ENCODE assay signal across 3 cellular contexts in genomic region chr4:164948006-164948405, GRCh38. TPM values are rescaled to one million over a fixed set of nuclear protein-coding genes. Genes with fewer than 3 reads are reported as not detected.
"Had no signal": no experiment of that assay in that cellular context is flagged by ENCODE, and none has a peak within 500 bp of the region (broad histone marks: within the 10 kb centered on the region; RNA-seq: fewer than 3 reads in every experiment).

No MANE protein-coding gene starts in this region.

RNA-seq across cellular contexts. Expression of gene TRIM61, which starts 29.5 kb away (rescaled TPM):
- total RNA-seq: hepatocyte, lower leg skin, transverse colon had no signal
- polyA plus RNA-seq: hepatocyte had no signal
